32 cellular contexts compared by ENCODE assay signal in genomic region chr6:3601570-3601969, GRCh38.
"Had no signal": no experiment of that assay in that cellular context is flagged by ENCODE, and none has a peak within 500 bp of the region (broad histone marks: within the 10 kb centered on the region; RNA-seq: fewer than 3 reads in every experiment).

No MANE protein-coding gene starts in this region.

- DNase-seq: Karpas-422, Kasumi-1, MG63, MM.1S, MV-4-11, NCI-H1048, NCI-H1092, NCI-H1092 treated with DMSO at 0.1 percent for 48 hours, NCI-H1105, NCI-H1105 treated with DMSO at 0.1 percent for 48 hours, NCI-H1417, NCI-H1417 treated with DMSO at 0.1 percent for 48 hours, NCI-H1436, NCI-H1436 treated with DMSO at 0.1 percent for 48 hours, NCI-H146, NCI-H1694, NCI-H1694 treated with DMSO at 0.1 percent for 48 hours, NCI-H187, NCI-H187 treated with DMSO at 0.1 percent for 48 hours, NCI-H1930, NCI-H2029, NCI-H2029 treated with DMSO at 0.1 percent for 48 hours, NCI-H2081, NCI-H2081 treated with DMSO at 0.1 percent for 48 hours, NCI-H2107, NCI-H2227 treated with DMSO at 0.1 percent for 48 hours, NCI-H226, NCI-H345, NCI-H446, NCI-H446 treated with DMSO at 0.1 percent for 48 hours, NCI-H510A, NCI-H510A treated with DMSO at 0.1 percent for 48 hours had no signal

- H3K4me3 ChIP-seq: MG63 had no signal

- H3K36me3 ChIP-seq: MG63 had no signal
